In genomic region chr19:11203194-11204075, GRCh38 we compare ENCODE assay signal across 9 cellular contexts. TPM values are rescaled to one million over a fixed set of nuclear protein-coding genes. Genes with fewer than 3 reads are reported as not detected.
A peak's percentile ranks its signal among the peaks of the same experiment; 100 is the strongest.
DNase-seq lines count a peak whose midpoint lies in the region; ATAC-seq and TF ChIP-seq lines count a peak whose summit lies in the region.
"Had no signal": no experiment of that assay in that cellular context is flagged by ENCODE, and none has a peak within 500 bp of the region (broad histone marks: within the 10 kb centered on the region; RNA-seq: fewer than 3 reads in every experiment).

No MANE protein-coding gene starts in this region.

- peak overlapping the region; percentile 6 for H3K4me3 ChIP-seq in adipocyte (ENCODE audit: low read length)

- no peaks in the 10 kb centered on the region for H3K9me3 ChIP-seq in adipocyte (ENCODE audit: control insufficient read depth, low read length)

- intact Hi-C loops in Right ventricle myocardium superior (cut with DNase I): loop anchor here (1.0 kb wide), 1 partner anchor 66 kb away; no protein-coding TSS in a partner anchor

- peaks cover 17% of the 10 kb centered on the region for H3K36me3 ChIP-seq in adipocyte (ENCODE audit: control insufficient read depth, insufficient read depth, low read length, severe bottlenecking)

- DNase-seq in NK-92 treated with Interleukin-12 subunit alpha and Interleukin-12 subunit beta, amount 100 ng/mL, for 24 hours (lab: John Stamatoyannopoulos, UW): peak; percentile 7
- DNase-seq in NK-92 (lab: John Stamatoyannopoulos, UW; ENCODE audit: unreplicated experiment) (no peak), adipocyte (ENCODE audit: low read depth) (peak; percentile 81), Right ventricle myocardium superior (peak; percentile 85), pons (ENCODE audit: low spot score) (peak; percentile 26), NCI-H526 treated with DMSO at 0.1 percent for 48 hours (lab: John Stamatoyannopoulos, UW) (no peak)

- H3K9ac ChIP-seq in adipocyte (ENCODE audit: low read length): peak overlapping the region; percentile 84

- no peaks in the 10 kb centered on the region for H3K27me3 ChIP-seq in adipocyte (replicated peaks; ENCODE audit: control insufficient read depth, insufficient read depth, low read length)

- ATAC-seq in Right ventricle myocardium superior (ENCODE audit: poor library complexity) (peak; percentile 74), GM18909 (IDR thresholded peaks at IDR 0.05; ENCODE audit: poor library complexity, unreplicated experiment) (no peak)

- H3K4me1 ChIP-seq in adipocyte (ENCODE audit: control insufficient read depth, insufficient read depth, low read length): peaks cover 32% of the 10 kb centered on the region

TF ChIP-seq in PFSK-1, 5 proteins besides CTCF, POLR2A, EP300 and RAD21:
- no peak for TF ChIP-seq SIN3A (IDR thresholded peaks at IDR 0.05; ENCODE audit: borderline replicate concordance, insufficient read depth, low read length)
- peak; percentile 72 for TF ChIP-seq FOXP2 (optimal IDR thresholded peaks at IDR 0.05; ENCODE audit: borderline replicate concordance, extremely low read depth, extremely low read length, insufficient read depth)
- TF ChIP-seq TAF1 (IDR thresholded peaks at IDR 0.05; ENCODE audit: borderline replicate concordance, insufficient read depth, low read length): no peak
- TF ChIP-seq POLR2AphosphoS5 (IDR thresholded peaks at IDR 0.05; ENCODE audit: low read depth, low read length): no peak

RNA-seq across cellular contexts. Expression of gene KANK2, which starts 6.1 kb away (rescaled TPM):
- 215 TPM for polyA plus RNA-seq in PFSK-1 (2012; ENCODE audit: insufficient read length, low read depth)
- 383 TPM for total RNA-seq in Right ventricle myocardium superior

RNA-seq across cellular contexts. Expression of gene ANGPTL8, which starts 36.0 kb away (rescaled TPM):
- not detected for polyA plus RNA-seq in PFSK-1 (2012; ENCODE audit: insufficient read length, low read depth)
- 0.40 TPM for total RNA-seq in Right ventricle myocardium superior
- total RNA-seq: glomerular endothelial cell had no signal

RNA-seq across cellular contexts. Expression of gene SPC24, which starts 47.9 kb away (rescaled TPM):
- polyA plus RNA-seq in PFSK-1 (2012; ENCODE audit: insufficient read length, low read depth): 17.9 TPM
- 6.7 TPM for total RNA-seq in Right ventricle myocardium superior

RNA-seq across cellular contexts. Expression of gene DOCK6, which starts 58.9 kb away (rescaled TPM):
- polyA plus RNA-seq in PFSK-1 (2012; ENCODE audit: insufficient read length, low read depth): 119 TPM
- total RNA-seq in Right ventricle myocardium superior: 32.0 TPM

Comparison
In these comparisons a context has a peak if more than half of its experiments do, and no peak if none do; other contexts are left out.
1. DNase-seq: peak in NK-92 treated with Interleukin-12 subunit alpha and Interleukin-12 subunit beta, amount 100 ng/mL, for 24 hours (single experiment), adipocyte (single experiment), Right ventricle myocardium superior (single experiment) and pons (single experiment); none in NK-92 (single experiment) and NCI-H526 treated with DMSO at 0.1 percent for 48 hours (single experiment).